8 cellular contexts compared by ENCODE assay signal in genomic region chr22:35631597-35631996, GRCh38. TPM values are rescaled to one million over a fixed set of nuclear protein-coding genes. Genes with fewer than 3 reads are reported as not detected.
DNase-seq lines count a peak whose midpoint lies in the region; ATAC-seq and TF ChIP-seq lines count a peak whose summit lies in the region.

No MANE protein-coding gene starts in this region.

- no peaks in the 10 kb centered on the region for H3K27me3 ChIP-seq in right cardiac atrium (ENCODE audit: control insufficient read depth, insufficient read depth)

- intact Hi-C loops in right cardiac atrium (cut with DNase I), result loop anchor here in 2 of 4 donors (10.0 kb wide), 3 partner anchors 113 to 493 kb away; no protein-coding TSS in a partner anchor

- WGBS in right cardiac atrium, result 77% methylated on average over 5 of the region's 5 CpGs

- H3K27ac ChIP-seq in right cardiac atrium (ENCODE audit: low read length), result no peak overlapping the region

- TF ChIP-seq CTCF in WI38 (IDR thresholded peaks at IDR 0.05; ENCODE audit: low read depth, low read length), result peak; percentile 51

- H3K9me3 ChIP-seq in right cardiac atrium (ENCODE audit: control insufficient read depth, low read length), result no peaks in the 10 kb centered on the region

- H3K4me1 ChIP-seq in right cardiac atrium (ENCODE audit: control insufficient read depth, insufficient read depth, low read length), result no peaks in the 10 kb centered on the region

- H3K4me3 ChIP-seq in WI38 (ENCODE audit: low read depth, low read length) (no peak overlapping the region), right cardiac atrium (ENCODE audit: low read length) (no peak overlapping the region)

- peak; percentile 28 for DNase-seq in NCI-H1092 treated with DMSO at 0.1 percent for 48 hours (lab: John Stamatoyannopoulos, UW)
- DNase-seq in NCI-H1092 (lab: John Stamatoyannopoulos, UW), result no peak
- peak; percentile 41 for DNase-seq in LHCN-M2 (ENCODE audit: low read depth)
- DNase-seq in right cardiac atrium, result peak in 2 of 3 donors; percentile 58 to 71
- peak; percentile 53 for DNase-seq in stimulated activated naive CD8-positive, alpha-beta T cell treated with anti-CD3 and anti-CD28 coated beads, Interleukin-15, Interleukin-2, amounts not matched to agents 100 U/mL and 50 U/mL, for 24 hours
- no peak for DNase-seq in NCI-H2081 treated with DMSO at 0.1 percent for 48 hours (lab: John Stamatoyannopoulos, UW)

- ATAC-seq in right cardiac atrium (no peak), GM21423 (IDR thresholded peaks at IDR 0.05; ENCODE audit: unreplicated experiment) (no peak)
- no peak for ATAC-seq in stimulated activated naive CD8-positive, alpha-beta T cell treated with anti-CD3 and anti-CD28 coated beads, Interleukin-15, Interleukin-2, amounts not matched to agents 100 U/mL and 50 U/mL, for 24 hours

RNA-seq across cellular contexts. Expression of gene MB, which starts 14.5 kb away (rescaled TPM):
- total RNA-seq in LHCN-M2 (2014; rRNA removed) (not detected in 2 replicates), right cardiac atrium (over 10,000 TPM in 3 of 4 donors, 1,000 to 10,000 TPM in 1; 7,621 to 11,301 (median 10,496) TPM)
- polyA plus RNA-seq in LHCN-M2 (2012), result not detected
- polyA plus RNA-seq in right cardiac atrium, result 14,884 TPM

RNA-seq across cellular contexts. Expression of gene APOL6, which starts 16.6 kb away (rescaled TPM):
- total RNA-seq in LHCN-M2 (2014; rRNA removed) (4.2 and 7.7 TPM in 2 replicates), right cardiac atrium (10 to 100 TPM in 2 of 4 donors, 1 to 10 TPM in 2; 6.8 to 13.3 (median 10.8) TPM)
- polyA plus RNA-seq in LHCN-M2 (2012), result 1.8 TPM
- polyA plus RNA-seq in right cardiac atrium, result 4.2 TPM

Comparison
In these comparisons a context has a peak if more than half of its experiments do, and no peak if none do; other contexts are left out.
1. DNase-seq: peak in NCI-H1092 treated with DMSO at 0.1 percent for 48 hours (single experiment), LHCN-M2 (single experiment), right cardiac atrium (2 of 3) and stimulated activated naive CD8-positive, alpha-beta T cell treated with anti-CD3 and anti-CD28 coated beads, Interleukin-15, Interleukin-2, amounts not matched to agents 100 U/mL and 50 U/mL, for 24 hours (single experiment); none in NCI-H1092 (single experiment) and NCI-H2081 treated with DMSO at 0.1 percent for 48 hours (single experiment).
2. RNA of gene MB, which starts 14.5 kb away (total RNA-seq): 7,621 to 11,301 TPM in right cardiac atrium; not detected in LHCN-M2; every median in the first group is over 1,000 times any median in the second.